1 cellular context compared by ENCODE assay signal in genomic region chr19:53870485-53870844, GRCh38.
TF ChIP-seq lines count a peak whose summit lies in the region.

No MANE protein-coding gene starts in this region.

TF ChIP-seq in H1, 55 proteins besides CTCF, POLR2A, EP300 and RAD21:
- TF ChIP-seq EGR1 (IDR thresholded peaks at IDR 0.05; ENCODE audit: borderline replicate concordance, low read depth, low read length) (no peak), CEBPB (IDR thresholded peaks at IDR 0.05; ENCODE audit: low read depth, low read length) (no peak), TCF12 (IDR thresholded peaks at IDR 0.05; ENCODE audit: low read depth, low read length) (no peak), MAX (IDR thresholded peaks at IDR 0.05) (no peak), GTF2F1 (IDR thresholded peaks at IDR 0.05; ENCODE audit: borderline replicate concordance, low read depth, low read length) (no peak), SP1 (IDR thresholded peaks at IDR 0.05; ENCODE audit: low read depth, low read length) (no peak), RNF2 (IDR thresholded peaks at IDR 0.05; ENCODE audit: borderline replicate concordance, low read depth, low read length, missing control alignments, poor library complexity, severe bottlenecking) (no peak), KDM4A (IDR thresholded peaks at IDR 0.05; ENCODE audit: low read depth, low read length, severe bottlenecking) (no peak), JUND (IDR thresholded peaks at IDR 0.05; ENCODE audit: low read length) (no peak), CHD2 (IDR thresholded peaks at IDR 0.05; ENCODE audit: low read length) (no peak), SIRT6 (IDR thresholded peaks at IDR 0.05; ENCODE audit: low read length) (no peak), ZNF274 (IDR thresholded peaks at IDR 0.05; ENCODE audit: borderline replicate concordance, extremely low read depth, low read length) (no peak)
